Comparison of ENCODE assay signal across 1 cellular context in the genomic region with DNA sequence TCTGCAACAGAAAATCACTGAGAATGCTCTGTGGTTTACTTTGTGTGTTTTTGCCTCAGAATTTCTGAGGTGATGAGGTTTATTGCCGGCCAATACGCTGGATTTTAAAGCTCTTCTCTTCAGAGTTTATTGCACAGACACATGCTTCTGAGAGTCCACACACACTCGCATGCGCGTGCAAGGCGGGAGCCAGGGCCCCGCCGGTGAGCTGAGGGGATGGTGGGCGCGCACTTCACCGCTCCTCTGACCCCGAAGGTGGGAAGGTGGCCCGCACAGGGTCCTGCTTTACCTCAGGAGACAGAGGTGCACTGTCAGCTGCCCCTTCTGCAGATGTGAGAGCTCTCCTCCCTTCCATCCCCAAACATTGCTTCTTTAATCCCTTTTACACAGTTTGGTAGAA.
TF ChIP-seq lines count a peak whose summit lies in the region.

No MANE protein-coding gene starts in this region.

TF ChIP-seq in GM23338, 12 proteins besides CTCF, POLR2A, EP300 and RAD21:
- no peak for TF ChIP-seq ZNF114 (CRISPR knock-in tag; IDR thresholded peaks at IDR 0.05)
- TF ChIP-seq EZH2 (IDR thresholded peaks at IDR 0.05; ENCODE audit: low read depth, unreplicated experiment): no peak
- TF ChIP-seq, protein P1, sequence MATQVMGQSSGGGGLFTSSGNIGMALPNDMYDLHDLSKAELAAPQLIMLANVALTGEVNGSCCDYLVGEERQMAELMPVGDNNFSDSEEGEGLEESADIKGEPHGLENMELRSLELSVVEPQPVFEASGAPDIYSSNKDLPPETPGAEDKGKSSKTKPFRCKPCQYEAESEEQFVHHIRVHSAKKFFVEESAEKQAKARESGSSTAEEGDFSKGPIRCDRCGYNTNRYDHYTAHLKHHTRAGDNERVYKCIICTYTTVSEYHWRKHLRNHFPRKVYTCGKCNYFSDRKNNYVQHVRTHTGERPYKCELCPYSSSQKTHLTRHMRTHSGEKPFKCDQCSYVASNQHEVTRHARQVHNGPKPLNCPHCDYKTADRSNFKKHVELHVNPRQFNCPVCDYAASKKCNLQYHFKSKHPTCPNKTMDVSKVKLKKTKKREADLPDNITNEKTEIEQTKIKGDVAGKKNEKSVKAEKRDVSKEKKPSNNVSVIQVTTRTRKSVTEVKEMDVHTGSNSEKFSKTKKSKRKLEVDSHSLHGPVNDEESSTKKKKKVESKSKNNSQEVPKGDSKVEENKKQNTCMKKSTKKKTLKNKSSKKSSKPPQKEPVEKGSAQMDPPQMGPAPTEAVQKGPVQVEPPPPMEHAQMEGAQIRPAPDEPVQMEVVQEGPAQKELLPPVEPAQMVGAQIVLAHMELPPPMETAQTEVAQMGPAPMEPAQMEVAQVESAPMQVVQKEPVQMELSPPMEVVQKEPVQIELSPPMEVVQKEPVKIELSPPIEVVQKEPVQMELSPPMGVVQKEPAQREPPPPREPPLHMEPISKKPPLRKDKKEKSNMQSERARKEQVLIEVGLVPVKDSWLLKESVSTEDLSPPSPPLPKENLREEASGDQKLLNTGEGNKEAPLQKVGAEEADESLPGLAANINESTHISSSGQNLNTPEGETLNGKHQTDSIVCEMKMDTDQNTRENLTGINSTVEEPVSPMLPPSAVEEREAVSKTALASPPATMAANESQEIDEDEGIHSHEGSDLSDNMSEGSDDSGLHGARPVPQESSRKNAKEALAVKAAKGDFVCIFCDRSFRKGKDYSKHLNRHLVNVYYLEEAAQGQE (IDR thresholded peaks at IDR 0.05; ENCODE audit: unreplicated experiment): no peak
- TF ChIP-seq JUNB (IDR thresholded peaks at IDR 0.05; ENCODE audit: unreplicated experiment): no peak
- TF ChIP-seq ZNF331 (CRISPR knock-in tag; IDR thresholded peaks at IDR 0.05; ENCODE audit: low read depth): no peak
- TF ChIP-seq, protein P2, sequence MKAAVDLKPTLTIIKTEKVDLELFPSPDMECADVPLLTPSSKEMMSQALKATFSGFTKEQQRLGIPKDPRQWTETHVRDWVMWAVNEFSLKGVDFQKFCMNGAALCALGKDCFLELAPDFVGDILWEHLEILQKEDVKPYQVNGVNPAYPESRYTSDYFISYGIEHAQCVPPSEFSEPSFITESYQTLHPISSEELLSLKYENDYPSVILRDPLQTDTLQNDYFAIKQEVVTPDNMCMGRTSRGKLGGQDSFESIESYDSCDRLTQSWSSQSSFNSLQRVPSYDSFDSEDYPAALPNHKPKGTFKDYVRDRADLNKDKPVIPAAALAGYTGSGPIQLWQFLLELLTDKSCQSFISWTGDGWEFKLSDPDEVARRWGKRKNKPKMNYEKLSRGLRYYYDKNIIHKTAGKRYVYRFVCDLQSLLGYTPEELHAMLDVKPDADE (IDR thresholded peaks at IDR 0.05): no peak
- TF ChIP-seq CREB1 (CRISPR knock-in tag; IDR thresholded peaks at IDR 0.05; ENCODE audit: low read depth): no peak
- no peak for TF ChIP-seq NANOG (IDR thresholded peaks at IDR 0.05; ENCODE audit: borderline replicate concordance)
- no peak for TF ChIP-seq POLR2AphosphoS5 (IDR thresholded peaks at IDR 0.05; ENCODE audit: low read depth)
- TF ChIP-seq, protein P3, sequence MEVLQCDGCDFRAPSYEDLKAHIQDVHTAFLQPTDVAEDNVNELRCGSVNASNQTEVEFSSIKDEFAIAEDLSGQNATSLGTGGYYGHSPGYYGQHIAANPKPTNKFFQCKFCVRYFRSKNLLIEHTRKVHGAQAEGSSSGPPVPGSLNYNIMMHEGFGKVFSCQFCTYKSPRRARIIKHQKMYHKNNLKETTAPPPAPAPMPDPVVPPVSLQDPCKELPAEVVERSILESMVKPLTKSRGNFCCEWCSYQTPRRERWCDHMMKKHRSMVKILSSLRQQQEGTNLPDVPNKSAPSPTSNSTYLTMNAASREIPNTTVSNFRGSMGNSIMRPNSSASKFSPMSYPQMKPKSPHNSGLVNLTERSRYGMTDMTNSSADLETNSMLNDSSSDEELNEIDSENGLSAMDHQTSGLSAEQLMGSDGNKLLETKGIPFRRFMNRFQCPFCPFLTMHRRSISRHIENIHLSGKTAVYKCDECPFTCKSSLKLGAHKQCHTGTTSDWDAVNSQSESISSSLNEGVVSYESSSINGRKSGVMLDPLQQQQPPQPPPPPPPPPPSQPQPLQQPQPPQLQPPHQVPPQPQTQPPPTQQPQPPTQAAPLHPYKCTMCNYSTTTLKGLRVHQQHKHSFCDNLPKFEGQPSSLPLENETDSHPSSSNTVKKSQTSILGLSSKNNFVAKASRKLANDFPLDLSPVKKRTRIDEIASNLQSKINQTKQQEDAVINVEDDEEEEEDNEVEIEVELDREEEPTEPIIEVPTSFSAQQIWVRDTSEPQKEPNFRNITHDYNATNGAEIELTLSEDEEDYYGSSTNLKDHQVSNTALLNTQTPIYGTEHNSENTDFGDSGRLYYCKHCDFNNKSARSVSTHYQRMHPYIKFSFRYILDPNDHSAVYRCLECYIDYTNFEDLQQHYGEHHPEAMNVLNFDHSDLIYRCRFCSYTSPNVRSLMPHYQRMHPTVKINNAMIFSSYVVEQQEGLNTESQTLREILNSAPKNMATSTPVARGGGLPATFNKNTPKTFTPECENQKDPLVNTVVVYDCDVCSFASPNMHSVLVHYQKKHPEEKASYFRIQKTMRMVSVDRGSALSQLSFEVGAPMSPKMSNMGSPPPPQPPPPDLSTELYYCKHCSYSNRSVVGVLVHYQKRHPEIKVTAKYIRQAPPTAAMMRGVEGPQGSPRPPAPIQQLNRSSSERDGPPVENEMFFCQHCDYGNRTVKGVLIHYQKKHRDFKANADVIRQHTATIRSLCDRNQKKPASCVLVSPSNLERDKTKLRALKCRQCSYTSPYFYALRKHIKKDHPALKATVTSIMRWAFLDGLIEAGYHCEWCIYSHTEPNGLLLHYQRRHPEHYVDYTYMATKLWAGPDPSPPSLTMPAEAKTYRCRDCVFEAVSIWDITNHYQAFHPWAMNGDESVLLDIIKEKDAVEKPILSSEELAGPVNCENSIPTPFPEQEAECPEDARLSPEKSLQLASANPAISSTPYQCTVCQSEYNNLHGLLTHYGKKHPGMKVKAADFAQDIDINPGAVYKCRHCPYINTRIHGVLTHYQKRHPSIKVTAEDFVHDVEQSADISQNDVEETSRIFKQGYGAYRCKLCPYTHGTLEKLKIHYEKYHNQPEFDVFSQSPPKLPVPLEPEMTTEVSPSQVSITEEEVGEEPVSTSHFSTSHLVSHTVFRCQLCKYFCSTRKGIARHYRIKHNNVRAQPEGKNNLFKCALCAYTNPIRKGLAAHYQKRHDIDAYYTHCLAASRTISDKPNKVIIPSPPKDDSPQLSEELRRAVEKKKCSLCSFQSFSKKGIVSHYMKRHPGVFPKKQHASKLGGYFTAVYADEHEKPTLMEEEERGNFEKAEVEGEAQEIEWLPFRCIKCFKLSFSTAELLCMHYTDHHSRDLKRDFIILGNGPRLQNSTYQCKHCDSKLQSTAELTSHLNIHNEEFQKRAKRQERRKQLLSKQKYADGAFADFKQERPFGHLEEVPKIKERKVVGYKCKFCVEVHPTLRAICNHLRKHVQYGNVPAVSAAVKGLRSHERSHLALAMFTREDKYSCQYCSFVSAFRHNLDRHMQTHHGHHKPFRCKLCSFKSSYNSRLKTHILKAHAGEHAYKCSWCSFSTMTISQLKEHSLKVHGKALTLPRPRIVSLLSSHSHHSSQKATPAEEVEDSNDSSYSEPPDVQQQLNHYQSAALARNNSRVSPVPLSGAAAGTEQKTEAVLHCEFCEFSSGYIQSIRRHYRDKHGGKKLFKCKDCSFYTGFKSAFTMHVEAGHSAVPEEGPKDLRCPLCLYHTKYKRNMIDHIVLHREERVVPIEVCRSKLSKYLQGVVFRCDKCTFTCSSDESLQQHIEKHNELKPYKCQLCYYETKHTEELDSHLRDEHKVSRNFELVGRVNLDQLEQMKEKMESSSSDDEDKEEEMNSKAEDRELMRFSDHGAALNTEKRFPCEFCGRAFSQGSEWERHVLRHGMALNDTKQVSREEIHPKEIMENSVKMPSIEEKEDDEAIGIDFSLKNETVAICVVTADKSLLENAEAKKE (CRISPR knock-in tag; IDR thresholded peaks at IDR 0.05): no peak
- no peak for TF ChIP-seq STAT1 (IDR thresholded peaks at IDR 0.05; ENCODE audit: unreplicated experiment)
- no peak for TF ChIP-seq EZH2phosphoT487 (IDR thresholded peaks at IDR 0.05; ENCODE audit: unreplicated experiment)
